ENCODE assay signal across 11 cellular contexts in genomic region chr1:77975907-77976306, GRCh38. TPM values are rescaled to one million over a fixed set of nuclear protein-coding genes. Genes with fewer than 3 reads are reported as not detected.
DNase-seq lines count a peak whose midpoint lies in the region; ATAC-seq and TF ChIP-seq lines count a peak whose summit lies in the region.
"Had no signal": no experiment of that assay in that cellular context is flagged by ENCODE, and none has a peak within 500 bp of the region (broad histone marks: within the 10 kb centered on the region; RNA-seq: fewer than 3 reads in every experiment).

No MANE protein-coding gene starts in this region.

- H3K4me3 Mint-ChIP-seq in activated naive CD4-positive, alpha-beta T cell treated with anti-CD3 and anti-CD28 coated beads, Interleukin-2, amount 50 U/mL, for 24 hours: peak overlapping the region; percentile 91
- no peak overlapping the region for H3K4me3 Mint-ChIP-seq in activated CD8-positive, alpha-beta T cell treated with anti-CD3 and anti-CD28 coated beads for 36 hours
- peak overlapping the region; percentile 86 for H3K4me3 Mint-ChIP-seq in glutamatergic neuron (ENCODE audit: unreplicated experiment)

- no peaks in the 10 kb centered on the region for H3K9me3 Mint-ChIP-seq in activated naive CD4-positive, alpha-beta T cell treated with anti-CD3 and anti-CD28 coated beads, Interleukin-2, amount 50 U/mL, for 24 hours
- no peaks in the 10 kb centered on the region for H3K9me3 Mint-ChIP-seq in activated CD8-positive, alpha-beta T cell treated with anti-CD3 and anti-CD28 coated beads for 36 hours
- peaks cover 6% of the 10 kb centered on the region for H3K9me3 Mint-ChIP-seq in glutamatergic neuron (ENCODE audit: unreplicated experiment)

- H3K4me1 Mint-ChIP-seq in activated naive CD4-positive, alpha-beta T cell treated with anti-CD3 and anti-CD28 coated beads, Interleukin-2, amount 50 U/mL, for 24 hours: peaks cover 53% of the 10 kb centered on the region
- H3K4me1 Mint-ChIP-seq in activated CD8-positive, alpha-beta T cell treated with anti-CD3 and anti-CD28 coated beads for 36 hours (ENCODE audit: low read depth): peaks cover 45% of the 10 kb centered on the region
- H3K4me1 Mint-ChIP-seq in glutamatergic neuron (ENCODE audit: low read depth, unreplicated experiment): peaks cover 28% of the 10 kb centered on the region

- H3K9me3 ChIP-seq in suprapubic skin: no peaks in the 10 kb centered on the region

- peak overlapping the region; percentile 84 for H3K4me3 ChIP-seq in suprapubic skin
- H3K4me3 ChIP-seq: lung had no signal

- H3K36me3 ChIP-seq in suprapubic skin: no peaks in the 10 kb centered on the region

- TF ChIP-seq CTCF in activated CD8-positive, alpha-beta T cell treated with anti-CD3 and anti-CD28 coated beads for 36 hours (IDR thresholded peaks at IDR 0.05): no peak
- TF ChIP-seq CTCF in glutamatergic neuron (IDR thresholded peaks at IDR 0.05; ENCODE audit: partially characterized antibody, unreplicated experiment) (no peak), suprapubic skin (IDR thresholded peaks at IDR 0.05) (no peak)

- H3K36me3 Mint-ChIP-seq in activated naive CD4-positive, alpha-beta T cell treated with anti-CD3 and anti-CD28 coated beads, Interleukin-2, amount 50 U/mL, for 24 hours: peaks cover 24% of the 10 kb centered on the region
- H3K36me3 Mint-ChIP-seq in activated CD8-positive, alpha-beta T cell treated with anti-CD3 and anti-CD28 coated beads for 36 hours (ENCODE audit: low read depth): peaks cover 41% of the 10 kb centered on the region
- no peaks in the 10 kb centered on the region for H3K36me3 Mint-ChIP-seq in glutamatergic neuron (ENCODE audit: unreplicated experiment)

- no peaks in the 10 kb centered on the region for H3K27me3 ChIP-seq in suprapubic skin

- CTCF ChIA-PET in activated CD8-positive, alpha-beta T cell treated with anti-CD3 and anti-CD28 coated beads for 36 hours (lab: Charles Lee): interaction anchor here (1.2 kb wide), 1 partner anchor 138 kb away, joined by 6 read pairs; no protein-coding TSS in a partner anchor

- 22% methylated on average over 2 of the region's 2 CpGs for WGBS in suprapubic skin

- TF ChIP-seq EP300 in suprapubic skin (IDR thresholded peaks at IDR 0.05): no peak

- H3K4me1 ChIP-seq in suprapubic skin: peaks cover 54% of the 10 kb centered on the region

- H3K27ac Mint-ChIP-seq in activated naive CD4-positive, alpha-beta T cell treated with anti-CD3 and anti-CD28 coated beads, Interleukin-2, amount 50 U/mL, for 24 hours: peak overlapping the region; percentile 94
- peak overlapping the region; percentile 90 for H3K27ac Mint-ChIP-seq in activated CD8-positive, alpha-beta T cell treated with anti-CD3 and anti-CD28 coated beads for 36 hours
- no peak overlapping the region for H3K27ac Mint-ChIP-seq in glutamatergic neuron (ENCODE audit: unreplicated experiment)

- no peak for ATAC-seq in activated CD8-positive, alpha-beta T cell treated with anti-CD3 and anti-CD28 coated beads for 36 hours
- ATAC-seq in HG03457 (IDR thresholded peaks at IDR 0.05; ENCODE audit: unreplicated experiment): no peak

- POLR2A ChIA-PET in activated CD8-positive, alpha-beta T cell treated with anti-CD3 and anti-CD28 coated beads for 36 hours (lab: Charles Lee): interaction anchor here (0.7 to 7.1 kb wide), 9 partner anchors 10 to 294 kb away, joined by 3 to 76 read pairs (median 4); partner anchors contain the start of genes DNAJB4 and ZZZ3

- DNase-seq in activated naive CD4-positive, alpha-beta T cell (lab: John Stamatoyannopoulos, UW): no peak
- DNase-seq in activated CD8-positive, alpha-beta T cell treated with anti-CD3 and anti-CD28 coated beads for 36 hours: no peak
- DNase-seq in glutamatergic neuron (no peak), suprapubic skin (ENCODE audit: low spot score in 2 of 2) (no peak), hippocampal formation (lab: John Stamatoyannopoulos, UW) (no peak), NCI-H82 (lab: John Stamatoyannopoulos, UW) (no peak)
- DNase-seq: NCI-H1694; stimulated activated naive CD4-positive, alpha-beta T cell treated with Interleukin-2 at 50 U/mL for 16 hours had no signal

- H3K27ac ChIP-seq in suprapubic skin: no peak overlapping the region

- H3K27me3 Mint-ChIP-seq in activated naive CD4-positive, alpha-beta T cell treated with anti-CD3 and anti-CD28 coated beads, Interleukin-2, amount 50 U/mL, for 24 hours: no peaks in the 10 kb centered on the region
- H3K27me3 Mint-ChIP-seq in activated CD8-positive, alpha-beta T cell treated with anti-CD3 and anti-CD28 coated beads for 36 hours: no peaks in the 10 kb centered on the region
- peaks cover 8% of the 10 kb centered on the region for H3K27me3 Mint-ChIP-seq in glutamatergic neuron (ENCODE audit: unreplicated experiment)

- intact Hi-C loops in activated CD8-positive, alpha-beta T cell treated with anti-CD3 and anti-CD28 coated beads for 36 hours (cut with micrococcal nuclease): no loop called here

- TF ChIP-seq POLR2A in suprapubic skin (IDR thresholded peaks at IDR 0.05): no peak

RNA-seq across cellular contexts. Expression of gene FUBP1, which starts 3.0 kb away (rescaled TPM):
- 100 to 1,000 TPM; 256 to 257 TPM for total RNA-seq in activated CD8-positive, alpha-beta T cell treated with anti-CD3 and anti-CD28 coated beads for 36 hours
- total RNA-seq in glutamatergic neuron (ENCODE audit: unreplicated experiment) (243 TPM), suprapubic skin (100 to 1,000 TPM in 1 of 4 donors, 10 to 100 TPM in 3; 57.9 to 178 (median 68.5) TPM)

RNA-seq across cellular contexts. Expression of gene DNAJB4, which starts 28.8 kb away (rescaled TPM):
- 10 to 100 TPM in 1 of 2 experiments, 1 to 10 TPM in 1; 9.7 to 12.0 TPM for total RNA-seq in activated CD8-positive, alpha-beta T cell treated with anti-CD3 and anti-CD28 coated beads for 36 hours
- 20.1 TPM for total RNA-seq in glutamatergic neuron (ENCODE audit: unreplicated experiment)
- total RNA-seq in suprapubic skin: 10 to 100 TPM; 16.8 to 30.2 (median 24.9) TPM
